Comparison of ENCODE assay signal across 8 cellular contexts in genomic region chr17:59155439-59156177, GRCh38. TPM values are rescaled to one million over a fixed set of nuclear protein-coding genes. Genes with fewer than 3 reads are reported as not detected.
DNase-seq lines count a peak whose midpoint lies in the region; ATAC-seq and TF ChIP-seq lines count a peak whose summit lies in the region.

Gene PRR11 (plus strand): TSS chr17:59155746. CDS start chr17:59169753, 14,007 bp downstream.

- H3K27ac Mint-ChIP-seq in Calu3 (ENCODE audit: unreplicated experiment) = no peak within 1 kb of the TSS

- intact Hi-C loops in Calu3 (cut with micrococcal nuclease; ENCODE audit: unreplicated experiment) = loop anchor here (10.0 kb wide), 1 partner anchor 51 kb away; the partner anchor contains the start of gene TRIM37

- peak within 1 kb of the TSS; percentile 79 to 94 for H3K27ac ChIP-seq in esophagus (ENCODE audit: low read depth in 2 of 2, low read length in 1 of 2)
- peak within 1 kb of the TSS; percentile 77 to 81 for H3K27ac ChIP-seq in mucosa of rectum (ENCODE audit: low read depth in 2 of 2, low read length in 2 of 2)

- H3K4me1 ChIP-seq in esophagus (ENCODE audit: control insufficient read depth in 2 of 2, insufficient read depth in 2 of 2, low read length in 1 of 2) (no peaks in the 10 kb centered on the region), mucosa of rectum (ENCODE audit: control insufficient read depth in 2 of 2, insufficient read depth in 2 of 2, low read length in 2 of 2) (peaks cover 3 to 10% of the 10 kb centered on the region in 2 donors)

- 1% methylated on average over 25 of the region's 25 CpGs for WGBS in esophagus, 2 donors

- no peak within 1 kb of the TSS for H3K4me3 Mint-ChIP-seq in Calu3 (ENCODE audit: low read depth, unreplicated experiment)

- H3K4me1 Mint-ChIP-seq in Calu3 (ENCODE audit: low read depth, unreplicated experiment) = peaks cover 28% of the 10 kb centered on the region

- no peaks in the 10 kb centered on the region for H3K36me3 ChIP-seq in esophagus (ENCODE audit: control insufficient read depth in 2 of 2, insufficient read depth in 2 of 2, low read length in 1 of 2)
- no peaks in the 10 kb centered on the region for H3K36me3 ChIP-seq in mucosa of rectum (ENCODE audit: control insufficient read depth in 2 of 2, insufficient read depth in 2 of 2, low read length in 2 of 2)

- BruUV-seq in Calu3 (replicated peaks; lab: Mats Ljungman, UMichigan) = no TSS peak

- H3K9me3 ChIP-seq in esophagus (ENCODE audit: control insufficient read depth in 2 of 2, insufficient read depth in 1 of 2, low read depth in 1 of 2, low read length in 1 of 2) (no peaks in the 10 kb centered on the region), mucosa of rectum (ENCODE audit: control insufficient read depth in 2 of 2, low read length in 2 of 2) (no peaks in the 10 kb centered on the region)

- no peaks in the 10 kb centered on the region for H3K9me3 Mint-ChIP-seq in Calu3 (ENCODE audit: low read depth, unreplicated experiment)

- TF ChIP-seq CTCF in Calu3 (IDR thresholded peaks at IDR 0.05; ENCODE audit: unreplicated experiment) = no peak

- peak within 1 kb of the TSS; percentile 62 to 78 for H3K4me3 ChIP-seq in esophagus (ENCODE audit: low read depth in 1 of 2, low read length in 2 of 2)
- peak within 1 kb of the TSS; percentile 96 for H3K4me3 ChIP-seq in mucosa of rectum (ENCODE audit: low read length in 2 of 2)

- ATAC-seq in GM21367 (IDR thresholded peaks at IDR 0.05; ENCODE audit: unreplicated experiment) = peak; percentile 82

- CTCF ChIA-PET in Calu3 (lab: Charles Lee) = interaction anchor here (0.7 to 1.3 kb wide), 2 partner anchors 49 to 261 kb away, joined by 4 to 6 read pairs; partner anchors contain the start of gene TRIM37

- peaks cover 4% of the 10 kb centered on the region for H3K36me3 Mint-ChIP-seq in Calu3 (ENCODE audit: insufficient read depth, unreplicated experiment)

- peak within 1 kb of the TSS; percentile 59 to 71 for H3K9ac ChIP-seq in mucosa of rectum (ENCODE audit: low read depth in 1 of 2, low read length in 2 of 2)

- DNase-seq in Calu3 (peak; percentile 88), HT-29 (ENCODE audit: low spot score) (peak; percentile 98), OCI-M1 (lab: John Stamatoyannopoulos, UW) (peak; percentile 100), activated T-cell treated with anti-CD3 and anti-CD28 coated beads for 24 hours (ENCODE audit: low read depth) (peak; percentile 88)
- peak; percentile 76 to 91 for DNase-seq in stimulated activated CD8-positive, alpha-beta memory T cell treated with anti-CD3 and anti-CD28 coated beads, Interleukin-7, amount 100 ng/mL, for 48 hours (ENCODE audit: extremely low read depth in 1 of 2, low read depth in 1 of 2)

- no peaks in the 10 kb centered on the region for H3K27me3 ChIP-seq in esophagus (ENCODE audit: control insufficient read depth in 1 of 2, insufficient read depth in 2 of 2, low read length in 2 of 2)
- no peaks in the 10 kb centered on the region for H3K27me3 ChIP-seq in mucosa of rectum (ENCODE audit: control insufficient read depth in 2 of 2, insufficient read depth in 2 of 2, low read length in 2 of 2)

- no peaks in the 10 kb centered on the region for H3K27me3 Mint-ChIP-seq in Calu3 (ENCODE audit: unreplicated experiment)

RNA-seq across cellular contexts. Expression of gene PRR11, which starts in this region (rescaled TPM):
- 41.4 and 52.7 TPM in 2 replicates for total RNA-seq in Calu3 (2022)
- 9.7 and 10.0 TPM in 2 replicates for total RNA-seq in HT-29 (2014; rRNA removed; shearing (Covaris generic))
- 1 to 10 TPM; 2.7 to 4.4 TPM for polyA plus RNA-seq in esophagus

Comparison
In these comparisons a context has a peak if more than half of its experiments do, and no peak if none do; other contexts are left out.
1. Peak in every context shown above with its lines: DNase-seq, ATAC-seq, H3K4me3 ChIP-seq and H3K27ac ChIP-seq.